8 cellular contexts compared by ENCODE assay signal in the genomic region with DNA sequence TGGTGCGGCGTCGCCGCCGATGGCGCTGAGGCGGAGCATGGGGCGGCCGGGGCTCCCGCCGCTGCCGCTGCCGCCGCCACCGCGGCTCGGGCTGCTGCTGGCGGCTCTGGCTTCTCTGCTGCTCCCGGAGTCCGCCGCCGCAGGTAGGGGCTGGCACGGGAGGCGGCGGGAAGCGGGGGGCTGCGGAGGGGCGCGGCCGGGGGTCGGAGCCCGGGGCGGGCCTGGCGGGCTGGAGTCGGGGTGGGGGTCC. TPM values are rescaled to one million over a fixed set of nuclear protein-coding genes. Genes with fewer than 3 reads are reported as not detected.
DNase-seq lines count a peak whose midpoint lies in the region; TF ChIP-seq lines count a peak whose summit lies in the region.

No MANE protein-coding gene starts in this region.

- H3K9ac ChIP-seq in skeletal muscle satellite cell (ENCODE audit: low read depth, low read length), result peak overlapping the region; percentile 63

- no peaks in the 10 kb centered on the region for H4K20me1 ChIP-seq in hepatocyte (ENCODE audit: insufficient read depth, poor library complexity, severe bottlenecking)

- 3% methylated on average over 20 of the region's 35 CpGs for WGBS in hepatocyte (ENCODE audit: low lambda C conversion rate, missing lambda C conversion rate)

- H3K36me3 ChIP-seq in hepatocyte (replicated peaks; ENCODE audit: insufficient read depth, low read depth), result no peaks in the 10 kb centered on the region
- no peaks in the 10 kb centered on the region for H3K36me3 ChIP-seq in skeletal muscle satellite cell (ENCODE audit: insufficient read depth, low read length)

- TF ChIP-seq CTCF in GM12864 (IDR thresholded peaks at IDR 0.05; ENCODE audit: low read depth, low read length, missing control alignments) (no peak), WI38 (IDR thresholded peaks at IDR 0.05; ENCODE audit: low read depth, low read length) (no peak), hepatocyte (IDR thresholded peaks at IDR 0.05; ENCODE audit: poor library complexity) (no peak)

- H3K4me3 ChIP-seq in GM12864 (ENCODE audit: low read depth, low read length), result peak overlapping the region; percentile 40; the same call in 1 of the 2 replicates
- peak overlapping the region; percentile 74 for H3K4me3 ChIP-seq in WI38 (ENCODE audit: low read depth, low read length)
- H3K4me3 ChIP-seq in hepatocyte, result peak overlapping the region; percentile 86
- H3K4me3 ChIP-seq in skeletal muscle satellite cell (ENCODE audit: low read length), result peak overlapping the region; percentile 73

- H3K79me2 ChIP-seq in hepatocyte, result peaks cover 23% of the 10 kb centered on the region

- in situ Hi-C loops in G401 (cut with HindIII; ENCODE audit: low sequenced_read_pairs), result no loop called here

- H3K4me2 ChIP-seq in hepatocyte (peak overlapping the region; percentile 97), skeletal muscle satellite cell (ENCODE audit: low read length) (peak overlapping the region; percentile 95)

- H3K4me1 ChIP-seq in hepatocyte (ENCODE audit: insufficient read depth), result peaks cover 52% of the 10 kb centered on the region
- peaks cover 33% of the 10 kb centered on the region for H3K4me1 ChIP-seq in skeletal muscle satellite cell (ENCODE audit: control insufficient read depth, insufficient read depth, low read length)

- H3K9me3 ChIP-seq in hepatocyte (ENCODE audit: low read depth) (no peaks in the 10 kb centered on the region), skeletal muscle satellite cell (replicated peaks; ENCODE audit: low read length) (no peaks in the 10 kb centered on the region)

- DNase-seq in GM12864 (ENCODE audit: low read depth) (no peak), hepatocyte (ENCODE audit: low spot score) (no peak), putamen (ENCODE audit: low spot score) (no peak), SIG-M5 (lab: John Stamatoyannopoulos, UW) (no peak), G401 (ENCODE audit: low spot score) (no peak), hypothalamus (lab: John Stamatoyannopoulos, UW) (no peak)

- H2AFZ ChIP-seq in hepatocyte, result peak overlapping the region; percentile 61

- H3K27ac ChIP-seq in hepatocyte, result peak overlapping the region; percentile 80

- H3K9me2 ChIP-seq in hepatocyte (replicated peaks; ENCODE audit: insufficient read depth), result no peaks in the 10 kb centered on the region

- no peaks in the 10 kb centered on the region for H3K27me3 ChIP-seq in hepatocyte
- no peaks in the 10 kb centered on the region for H3K27me3 ChIP-seq in skeletal muscle satellite cell (ENCODE audit: control insufficient read depth, insufficient read depth, low read length)

RNA-seq across cellular contexts. Expression of a gene that starts 0.2 kb away (rescaled TPM):
- total RNA-seq in hepatocyte, result 65.8 and 71.0 TPM in 2 replicates
- polyA plus RNA-seq in hepatocyte, result 99.8 and 109 TPM in 2 replicates
- total RNA-seq in skeletal muscle satellite cell (2012; rRNA removed), result 5.3 and 5.9 TPM in 2 replicates
- total RNA-seq in G401 (2014; rRNA removed; shearing (Covaris generic)), result 25.9 and 26.2 TPM in 2 replicates

RNA-seq across cellular contexts. Expression of a gene that starts 15.1 kb away (rescaled TPM):
- total RNA-seq in hepatocyte, result 15.9 and 16.3 TPM in 2 replicates
- 26.5 and 29.3 TPM in 2 replicates for polyA plus RNA-seq in hepatocyte
- 14.4 and 16.2 TPM in 2 replicates for total RNA-seq in skeletal muscle satellite cell (2012; rRNA removed)
- total RNA-seq in G401 (2014; rRNA removed; shearing (Covaris generic)), result 24.3 and 46.5 TPM in 2 replicates

RNA-seq across cellular contexts. Expression of a gene that starts 45.5 kb away (rescaled TPM):
- total RNA-seq in hepatocyte, result 0.83 and 1.6 TPM in 2 replicates
- 1.1 and 1.2 TPM in 2 replicates for polyA plus RNA-seq in hepatocyte
- under 0.01 and 0.25 TPM in 2 replicates for total RNA-seq in skeletal muscle satellite cell (2012; rRNA removed)
- total RNA-seq in G401 (2014; rRNA removed; shearing (Covaris generic)), result not detected in 2 replicates
